In genomic region chr19:18282788-18283141, GRCh38 we compare ENCODE assay signal across 8 cellular contexts. TPM values are rescaled to one million over a fixed set of nuclear protein-coding genes. Genes with fewer than 3 reads are reported as not detected.
A peak's percentile ranks its signal among the peaks of the same experiment; 100 is the strongest.
DNase-seq lines count a peak whose midpoint lies in the region; FAIRE-seq and TF ChIP-seq lines count a peak whose summit lies in the region.

No MANE protein-coding gene starts in this region.

- intact Hi-C loops in prostate gland (cut with DNase I) = no loop called here

- H3K36me3 ChIP-seq in SJSA1 (peaks cover 22% of the 10 kb centered on the region), prostate gland (no peaks in the 10 kb centered on the region)

- peaks cover 42% of the 10 kb centered on the region for H3K27me3 Mint-ChIP-seq in endothelial cell (ENCODE audit: unreplicated experiment)

- TF ChIP-seq CTCF in endothelial cell (IDR thresholded peaks at IDR 0.05; ENCODE audit: unreplicated experiment) (no peak), prostate gland (IDR thresholded peaks at IDR 0.05) (no peak)

- H3K27me3 ChIP-seq in SJSA1 (replicated peaks) = no peaks in the 10 kb centered on the region
- no peaks in the 10 kb centered on the region for H3K27me3 ChIP-seq in prostate gland (replicated peaks; ENCODE audit: insufficient read depth)

- H3K9me3 ChIP-seq in SJSA1 (replicated peaks) = peaks cover 4% of the 10 kb centered on the region; the same call in 1 of the 2 replicates
- H3K9me3 ChIP-seq in prostate gland = no peaks in the 10 kb centered on the region

- peaks cover 25% of the 10 kb centered on the region for H3K4me1 Mint-ChIP-seq in endothelial cell (ENCODE audit: unreplicated experiment)

- FAIRE-seq in GM12892 (lab: Jason Lieb, UNC) (peak; percentile 51), RCC 7860 (lab: Jason Lieb, UNC) (no peak)

- H3K9me3 Mint-ChIP-seq in endothelial cell (ENCODE audit: unreplicated experiment) = no peaks in the 10 kb centered on the region

- H3K27ac Mint-ChIP-seq in endothelial cell (ENCODE audit: unreplicated experiment) = peak overlapping the region; percentile 99

- peaks cover 14% of the 10 kb centered on the region for H3K36me3 Mint-ChIP-seq in endothelial cell (ENCODE audit: low read depth, unreplicated experiment)

- WGBS in prostate gland = 64% methylated on average over 4 of the region's 4 CpGs

- H3K4me3 ChIP-seq in SJSA1 (peak overlapping the region; percentile 82; the same call in 1 of the 2 replicates), prostate gland (peak overlapping the region in 1 of 2 donors; percentile 47)

- peak overlapping the region; percentile 89 for H3K4me3 Mint-ChIP-seq in endothelial cell (ENCODE audit: unreplicated experiment)

- TF ChIP-seq POLR2A in GM12892 (IDR thresholded peaks at IDR 0.05; ENCODE audit: low read depth, low read length) (no peak), prostate gland (IDR thresholded peaks at IDR 0.05) (no peak)

- H3K27ac ChIP-seq in SJSA1 = peak overlapping the region; percentile 99
- H3K27ac ChIP-seq in prostate gland = peak overlapping the region; percentile 100

- H3K4me1 ChIP-seq in SJSA1 (replicated peaks) (peaks cover 26% of the 10 kb centered on the region), prostate gland (replicated peaks) (peaks cover 12% of the 10 kb centered on the region)

- DNase-seq in GM12892 (ENCODE audit: insufficient read length) = no peak
- DNase-seq in SJSA1 (ENCODE audit: low read depth in 1 of 2, low spot score in 2 of 2) = no peak
- no peak for DNase-seq in endothelial cell (ENCODE audit: low spot score)
- DNase-seq in prostate gland (ENCODE audit: low spot score) = no peak
- no peak for DNase-seq in mesenteric fat pad (ENCODE audit: low spot score)
- no peak for DNase-seq in RCC 7860 (ENCODE audit: low spot score)
- no peak for DNase-seq in cerebellum (ENCODE audit: low spot score)
- no peak for DNase-seq in HK-2 (ENCODE audit: unreplicated experiment)

RNA-seq across cellular contexts. Expression of gene JUND, which starts 1.3 kb away (rescaled TPM):
- 6.8 TPM for polyA plus RNA-seq in GM12892 (2012; ENCODE audit: missing spikeins)
- total RNA-seq in SJSA1 (2014; rRNA removed; shearing (Covaris generic)) = 17.2 and 69.6 TPM in 2 replicates
- total RNA-seq in endothelial cell (ENCODE audit: unreplicated experiment) = 129 TPM
- total RNA-seq in prostate gland = 100 to 1,000 TPM; 521 to 844 TPM
- total RNA-seq in mesenteric fat pad = 320 TPM
- 60.1 TPM for total RNA-seq in cerebellum

RNA-seq across cellular contexts. Expression of gene IQCN, which starts 8.5 kb away (rescaled TPM):
- 0.68 TPM for polyA plus RNA-seq in GM12892 (2012; ENCODE audit: missing spikeins)
- total RNA-seq in SJSA1 (2014; rRNA removed; shearing (Covaris generic)) = 0.13 and 0.22 TPM in 2 replicates
- total RNA-seq in endothelial cell (ENCODE audit: unreplicated experiment) (1.2 TPM), prostate gland (10 to 100 TPM in 1 of 2 donors, 1 to 10 TPM in 1; 4.1 to 19.5 TPM), mesenteric fat pad (2.8 TPM), cerebellum (2.9 TPM)

RNA-seq across cellular contexts. Expression of gene LSM4, which starts 40.1 kb away (rescaled TPM):
- 105 TPM for polyA plus RNA-seq in GM12892 (2012; ENCODE audit: missing spikeins)
- 395 and 478 TPM in 2 replicates for total RNA-seq in SJSA1 (2014; rRNA removed; shearing (Covaris generic))
- total RNA-seq in endothelial cell (ENCODE audit: unreplicated experiment) (166 TPM), prostate gland (100 to 1,000 TPM; 157 to 215 TPM), mesenteric fat pad (68.4 TPM), cerebellum (55.1 TPM)

RNA-seq across cellular contexts. Expression of gene PDE4C, which starts 56.5 kb away (rescaled TPM):
- 2.2 TPM for polyA plus RNA-seq in GM12892 (2012; ENCODE audit: missing spikeins)
- not detected in 2 replicates for total RNA-seq in SJSA1 (2014; rRNA removed; shearing (Covaris generic))
- total RNA-seq in endothelial cell (ENCODE audit: unreplicated experiment) = 0.85 TPM
- total RNA-seq in prostate gland = 1 to 10 TPM in 1 of 2 donors, under 1 TPM in 1; 0.27 to 1.6 TPM
- not detected for total RNA-seq in mesenteric fat pad
- 1.4 TPM for total RNA-seq in cerebellum

RNA-seq across cellular contexts. Expression of gene PGPEP1, which starts 57.6 kb away (rescaled TPM):
- 16.7 TPM for polyA plus RNA-seq in GM12892 (2012; ENCODE audit: missing spikeins)
- total RNA-seq in SJSA1 (2014; rRNA removed; shearing (Covaris generic)) = 5.7 and 9.0 TPM in 2 replicates
- total RNA-seq in endothelial cell (ENCODE audit: unreplicated experiment) (32.1 TPM), prostate gland (10 to 100 TPM; 18.0 to 37.3 TPM), mesenteric fat pad (48.7 TPM), cerebellum (13.4 TPM)
